18 cellular contexts compared by ENCODE assay signal in the genomic region with DNA sequence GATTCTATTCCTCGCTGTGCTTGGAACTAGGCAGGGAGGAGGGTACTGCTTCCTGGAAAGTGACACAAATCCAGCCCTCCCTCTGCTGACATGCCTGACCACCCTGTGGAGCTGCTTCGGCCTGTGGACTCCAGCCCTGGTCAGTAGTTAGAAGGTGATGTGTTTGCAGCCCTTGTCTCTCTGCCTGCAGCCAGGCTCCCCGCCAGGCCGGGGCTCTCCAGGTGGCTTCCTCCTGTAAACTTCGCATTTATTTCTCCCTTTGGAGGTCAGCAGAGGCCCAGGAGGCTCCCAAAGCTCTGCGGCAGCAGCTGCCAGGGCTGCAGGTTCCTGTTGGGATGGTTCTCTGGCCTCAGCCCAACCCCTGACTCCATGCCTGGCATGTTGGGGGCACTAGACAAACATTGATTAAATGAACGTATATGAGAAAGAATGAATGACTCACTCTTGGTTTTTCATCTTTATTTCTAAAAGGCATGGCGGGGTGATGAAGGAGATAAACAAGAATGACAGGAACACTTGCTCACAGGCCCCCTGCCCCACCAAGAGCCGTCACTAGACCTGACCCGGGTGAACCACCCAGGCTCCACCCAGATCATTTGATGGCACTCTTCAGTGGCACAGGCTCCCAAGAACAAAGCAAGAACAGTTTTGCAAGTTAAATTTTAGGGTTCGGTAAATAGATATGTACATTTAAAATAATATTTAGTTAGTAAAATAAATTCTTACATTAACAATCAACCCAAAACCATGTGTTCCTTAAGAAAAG. TPM values are rescaled to one million over a fixed set of nuclear protein-coding genes. Genes with fewer than 3 reads are reported as not detected.
DNase-seq lines count a peak whose midpoint lies in the region; ATAC-seq and TF ChIP-seq lines count a peak whose summit lies in the region.
"Had no signal": no experiment of that assay in that cellular context is flagged by ENCODE, and none has a peak within 500 bp of the region (broad histone marks: within the 10 kb centered on the region; RNA-seq: fewer than 3 reads in every experiment).

No MANE protein-coding gene starts in this region.

- TF ChIP-seq POLR2A in esophagus muscularis mucosa (IDR thresholded peaks at IDR 0.05; ENCODE audit: low read depth) = no peak

- POLR2A ChIA-PET in MCF 10A (lab: Yijun Ruan, JAX) (interaction anchor here (3.1 to 3.7 kb wide), 2 partner anchors 10 to 20 kb away, joined by 22 to 29 read pairs; no protein-coding TSS in a partner anchor), PC-9 (lab: Charles Lee; ENCODE audit: unreplicated experiment) (no interaction called here), OCI-LY7 (lab: Charles Lee) (interaction anchor here (0.6 kb wide), 1 partner anchor 17 kb away, joined by 3 read pairs; no protein-coding TSS in a partner anchor)
- POLR2A ChIA-PET in activated CD4-positive, alpha-beta memory T cell treated with anti-CD3 and anti-CD28 coated beads for 36 hours (lab: Charles Lee) = no interaction called here

- no peaks in the 10 kb centered on the region for H3K79me2 ChIP-seq in mammary epithelial cell (ENCODE audit: insufficient read depth, low read length)
- H3K79me2 ChIP-seq in PC-9 (ENCODE audit: low read depth) = no peaks in the 10 kb centered on the region
- H3K79me2 ChIP-seq in OCI-LY7 (ENCODE audit: insufficient read depth, low read depth, low read length) = no peaks in the 10 kb centered on the region

- TF ChIP-seq EP300 in esophagus muscularis mucosa (IDR thresholded peaks at IDR 0.05) = no peak

- no peaks in the 10 kb centered on the region for H3K27me3 ChIP-seq in mammary epithelial cell (ENCODE audit: insufficient read depth, low read length)
- no peaks in the 10 kb centered on the region for H3K27me3 ChIP-seq in PC-9 (ENCODE audit: insufficient read depth, low read depth)
- peaks cover 0 to 94% (median 34%) of the 10 kb centered on the region in 4 donors for H3K27me3 ChIP-seq in esophagus muscularis mucosa
- peaks cover 29 to 61% of the 10 kb centered on the region in 2 donors for H3K27me3 ChIP-seq in left lung

- no peaks in the 10 kb centered on the region for H3K27me3 Mint-ChIP-seq in MCF 10A (ENCODE audit: insufficient read depth, unreplicated experiment)
- H3K27me3 Mint-ChIP-seq in activated CD4-positive, alpha-beta memory T cell treated with anti-CD3 and anti-CD28 coated beads for 36 hours = peaks cover 32% of the 10 kb centered on the region

- no peaks in the 10 kb centered on the region for H3K36me3 ChIP-seq in mammary epithelial cell (ENCODE audit: insufficient read depth, low read length)
- H3K36me3 ChIP-seq in PC-9 (ENCODE audit: low read depth) = no peaks in the 10 kb centered on the region
- no peaks in the 10 kb centered on the region for H3K36me3 ChIP-seq in esophagus muscularis mucosa
- no peaks in the 10 kb centered on the region for H3K36me3 ChIP-seq in OCI-LY7 (ENCODE audit: insufficient read depth, low read length)
- no peaks in the 10 kb centered on the region for H3K36me3 ChIP-seq in left lung
- H3K36me3 ChIP-seq: HAP-1 had no signal

- DNase-seq in MCF 10A (ENCODE audit: unreplicated experiment) = peak; percentile 67
- no peak for DNase-seq in mammary epithelial cell
- DNase-seq in PC-9 = peak in 1 of 2 experiments; percentile 89
- DNase-seq in esophagus muscularis mucosa (ENCODE audit: extremely low spot score) = peak; percentile 68
- DNase-seq in OCI-LY7 (ENCODE audit: low spot score) = no peak
- DNase-seq in activated CD4-positive, alpha-beta memory T cell treated with anti-CD3 and anti-CD28 coated beads for 36 hours = no peak
- DNase-seq in left lung = no peak
- DNase-seq: DMS 273 treated with DMSO at 0.1 percent for 48 hours, EL, Karpas-422, NCI-H1105, NCI-H1694, NCI-H2107, NCI-H446 had no signal

- peaks cover 7% of the 10 kb centered on the region for H3K36me3 Mint-ChIP-seq in MCF 10A (ENCODE audit: insufficient read depth, unreplicated experiment)
- no peaks in the 10 kb centered on the region for H3K36me3 Mint-ChIP-seq in activated CD4-positive, alpha-beta memory T cell treated with anti-CD3 and anti-CD28 coated beads for 36 hours

- dilution Hi-C loops in mammary epithelial cell (cut with HindIII; ENCODE audit: low sequenced_read_pairs) = loop anchor here (5.0 kb wide), 1 partner anchor 42 kb away; no protein-coding TSS in a partner anchor

- peaks cover 30% of the 10 kb centered on the region for H3K4me1 Mint-ChIP-seq in MCF 10A (ENCODE audit: insufficient read depth, unreplicated experiment)
- peaks cover 12% of the 10 kb centered on the region for H3K4me1 Mint-ChIP-seq in activated CD4-positive, alpha-beta memory T cell treated with anti-CD3 and anti-CD28 coated beads for 36 hours (ENCODE audit: low read depth)

- no peaks in the 10 kb centered on the region for H3K9me2 ChIP-seq in PC-9 (ENCODE audit: insufficient read depth)
- no peaks in the 10 kb centered on the region for H3K9me2 ChIP-seq in OCI-LY7 (ENCODE audit: insufficient read depth, low read length)

- CTCF ChIA-PET in MCF 10A (lab: Yijun Ruan, JAX) = interaction anchor here (0.6 to 0.8 kb wide), 3 partner anchors 19 to 1496 kb away, joined by 3 to 4 read pairs (median 3); no protein-coding TSS in a partner anchor
- CTCF ChIA-PET in mammary epithelial cell (lab: Charles Lee; ENCODE audit: low non-redundant PET) = no interaction called here
- CTCF ChIA-PET in PC-9 (lab: Charles Lee) = no interaction called here
- CTCF ChIA-PET in OCI-LY7 (lab: Charles Lee; ENCODE audit: unreplicated experiment) = no interaction called here
- CTCF ChIA-PET in activated CD4-positive, alpha-beta memory T cell treated with anti-CD3 and anti-CD28 coated beads for 36 hours (lab: Charles Lee) = no interaction called here

- no peaks in the 10 kb centered on the region for H3K9me3 Mint-ChIP-seq in MCF 10A (ENCODE audit: unreplicated experiment)
- H3K9me3 Mint-ChIP-seq in activated CD4-positive, alpha-beta memory T cell treated with anti-CD3 and anti-CD28 coated beads for 36 hours = no peaks in the 10 kb centered on the region

- H3K4me1 ChIP-seq in mammary epithelial cell (ENCODE audit: insufficient read depth, low read length) (peaks cover 38% of the 10 kb centered on the region), PC-9 (replicated peaks; ENCODE audit: insufficient read depth) (peaks cover 53% of the 10 kb centered on the region), esophagus muscularis mucosa (peaks cover 21 to 24% (median 24%) of the 10 kb centered on the region in 4 donors), OCI-LY7 (ENCODE audit: insufficient read depth, low read length, poor library complexity, severe bottlenecking) (no peaks in the 10 kb centered on the region), left lung (peaks cover 0 to 6% of the 10 kb centered on the region in 2 donors)
- H3K4me1 ChIP-seq: HAP-1 had no signal

- in situ Hi-C loops in mammary epithelial cell (cut with MboI; ENCODE audit: low sequenced_read_pairs in 2 of 2) = loop anchor here in 1 of 2 donors (25.0 kb wide), 1 partner anchor 552 kb away; no protein-coding TSS in a partner anchor

- no peak overlapping the region for H3K4me3 ChIP-seq in mammary epithelial cell (replicated peaks in 1 of 3; ENCODE audit: insufficient read depth in 1 of 3, low read depth in 2 of 3, low read length in 3 of 3)
- no peak overlapping the region for H3K4me3 ChIP-seq in PC-9
- H3K4me3 ChIP-seq in esophagus muscularis mucosa = no peak overlapping the region
- H3K4me3 ChIP-seq in OCI-LY7 (ENCODE audit: low read depth, low read length, poor library complexity, severe bottlenecking) = no peak overlapping the region
- no peak overlapping the region for H3K4me3 ChIP-seq in left lung
- H3K4me3 ChIP-seq: HAP-1 had no signal

- peaks cover 17% of the 10 kb centered on the region for H3F3A ChIP-seq in PC-9 (ENCODE audit: insufficient read depth, low read depth)

- H2AFZ ChIP-seq in mammary epithelial cell (ENCODE audit: low read depth, low read length) = no peak overlapping the region
- peak overlapping the region; percentile 48 for H2AFZ ChIP-seq in PC-9
- no peak overlapping the region for H2AFZ ChIP-seq in OCI-LY7 (ENCODE audit: low read length)

- H3K9me3 ChIP-seq in mammary epithelial cell (replicated peaks; ENCODE audit: insufficient read depth, low read length) (peaks cover 10% of the 10 kb centered on the region), PC-9 (ENCODE audit: insufficient read depth, low read depth) (no peaks in the 10 kb centered on the region), esophagus muscularis mucosa (no peaks in the 10 kb centered on the region), OCI-LY7 (ENCODE audit: low read length) (no peaks in the 10 kb centered on the region), left lung (no peaks in the 10 kb centered on the region)
- H3K9me3 ChIP-seq: HAP-1 had no signal

- no peaks in the 10 kb centered on the region for H4K20me1 ChIP-seq in mammary epithelial cell (ENCODE audit: insufficient read depth, low read length)
- no peaks in the 10 kb centered on the region for H4K20me1 ChIP-seq in PC-9 (ENCODE audit: insufficient read depth)
- no peaks in the 10 kb centered on the region for H4K20me1 ChIP-seq in OCI-LY7 (ENCODE audit: insufficient read depth, low read length)

- no peak overlapping the region for H3K4me2 ChIP-seq in mammary epithelial cell (ENCODE audit: insufficient read depth, low read depth, low read length)
- peak overlapping the region; percentile 56 for H3K4me2 ChIP-seq in PC-9
- H3K4me2 ChIP-seq in OCI-LY7 (ENCODE audit: low read length) = no peak overlapping the region

- no peak for ATAC-seq in left lung
- ATAC-seq in GM19467 (IDR thresholded peaks at IDR 0.05; ENCODE audit: unreplicated experiment) = no peak

- H3K4me3 Mint-ChIP-seq in MCF 10A (ENCODE audit: unreplicated experiment) = no peak overlapping the region
- no peak overlapping the region for H3K4me3 Mint-ChIP-seq in activated CD4-positive, alpha-beta memory T cell treated with anti-CD3 and anti-CD28 coated beads for 36 hours

- intact Hi-C loops in MCF 10A (cut with micrococcal nuclease) = loop anchor here (2.0 kb wide), 1 partner anchor 551 kb away; no protein-coding TSS in a partner anchor
- intact Hi-C loops in mammary epithelial cell (cut with micrococcal nuclease) = no loop called here
- intact Hi-C loops in PC-9 (cut with micrococcal nuclease; ENCODE audit: unreplicated experiment) = no loop called here
- intact Hi-C loops in esophagus muscularis mucosa (cut with DNase I) = no loop called here
- intact Hi-C loops in OCI-LY7 (cut with micrococcal nuclease; ENCODE audit: unreplicated experiment) = no loop called here
- intact Hi-C loops in activated CD4-positive, alpha-beta memory T cell treated with anti-CD3 and anti-CD28 coated beads for 36 hours (cut with micrococcal nuclease) = no loop called here
- intact Hi-C loops in left lung (cut with DNase I) = no loop called here

- TF ChIP-seq CTCF in MCF 10A (IDR thresholded peaks at IDR 0.05; ENCODE audit: unreplicated experiment) = no peak
- no peak for TF ChIP-seq CTCF in mammary epithelial cell (conservative IDR thresholded peaks at IDR 0.05 in 1 of 2, IDR thresholded peaks at IDR 0.05 in 1 of 2; ENCODE audit: extremely low read depth in 1 of 2, insufficient read depth in 1 of 2, low read depth in 1 of 2, low read length in 2 of 2)
- TF ChIP-seq CTCF in PC-9 (conservative IDR thresholded peaks at IDR 0.05) = no peak
- no peak for TF ChIP-seq CTCF in esophagus muscularis mucosa (IDR thresholded peaks at IDR 0.05)
- no peak for TF ChIP-seq CTCF in OCI-LY7 (conservative IDR thresholded peaks at IDR 0.05; ENCODE audit: low read length)
- no peak for TF ChIP-seq CTCF in left lung (IDR thresholded peaks at IDR 0.05)

- no peak overlapping the region for H3K27ac ChIP-seq in mammary epithelial cell (ENCODE audit: insufficient read depth, low read depth, low read length)
- peak overlapping the region; percentile 68 for H3K27ac ChIP-seq in PC-9
- no peak overlapping the region for H3K27ac ChIP-seq in esophagus muscularis mucosa (replicated peaks in 1 of 4)
- no peak overlapping the region for H3K27ac ChIP-seq in OCI-LY7 (ENCODE audit: low read depth, low read length, poor library complexity, severe bottlenecking)
- no peak overlapping the region for H3K27ac ChIP-seq in left lung
- H3K27ac ChIP-seq: C4-2B had no signal

- peak overlapping the region; percentile 86 for H3K27ac Mint-ChIP-seq in MCF 10A (ENCODE audit: low read depth, unreplicated experiment)
- H3K27ac Mint-ChIP-seq in activated CD4-positive, alpha-beta memory T cell treated with anti-CD3 and anti-CD28 coated beads for 36 hours = no peak overlapping the region

- BruUV-seq in MCF 10A (replicated peaks; lab: Mats Ljungman, UMichigan) = no TSS peak
- BruUV-seq in mammary epithelial cell (replicated peaks; lab: Mats Ljungman, UMichigan) = no TSS peak
- no TSS peak for BruUV-seq in PC-9 (replicated peaks; lab: Mats Ljungman, UMichigan)
- no TSS peak for BruUV-seq in OCI-LY7 (replicated peaks; lab: Mats Ljungman, UMichigan)

- no peak overlapping the region for H3K9ac ChIP-seq in mammary epithelial cell (ENCODE audit: insufficient read depth, low read length)

- 88% methylated on average over 9 of the region's 11 CpGs for WGBS in mammary epithelial cell (ENCODE audit: low coverage, missing lambda C conversion rate)
- 78% methylated on average over 10 of the region's 11 CpGs for WGBS in esophagus muscularis mucosa

RNA-seq across cellular contexts. Expression of gene IRX2, which starts 8.4 kb away (rescaled TPM):
- total RNA-seq in MCF 10A (2022) (35.4 and 43.4 TPM in 2 replicates), mammary epithelial cell (10 to 100 TPM; 41.5 to 69.0 TPM), PC-9 (2021) (not detected in 2 replicates), esophagus muscularis mucosa (under 1 TPM in 2 of 4 donors, not detected in 2; 0.17 to 0.26 TPM), OCI-LY7 (2022) (not detected in 2 replicates), left lung (10 to 100 TPM; 32.4 to 60.6 TPM)
- 18.4 TPM for polyA plus RNA-seq in mammary epithelial cell
- polyA minus RNA-seq in mammary epithelial cell = 4.8 TPM
- total RNA-seq in OCI-LY7 (2014; rRNA removed; shearing (Covaris generic)) = not detected in 2 replicates
- total RNA-seq in activated CD4-positive, alpha-beta memory T cell treated with anti-CD3 and anti-CD28 coated beads for 36 hours = not detected
- total RNA-seq: A172 had no signal

Comparison
In these comparisons a context has a peak if more than half of its experiments do, and no peak if none do; other contexts are left out.
1. DNase-seq: peak in MCF 10A (single experiment) and esophagus muscularis mucosa (single experiment); none in mammary epithelial cell (single experiment), OCI-LY7 (single experiment), activated CD4-positive, alpha-beta memory T cell treated with anti-CD3 and anti-CD28 coated beads for 36 hours (single experiment) and left lung (0 of 2).
2. RNA of gene IRX2, which starts 8.4 kb away (total RNA-seq): 41.5 to 69.0 TPM in mammary epithelial cell, 32.4 to 60.6 TPM in left lung and 35.4 to 43.4 TPM in MCF 10A; 0.17 to 0.26 TPM in esophagus muscularis mucosa, not detected in PC-9, not detected in OCI-LY7 and not detected in activated CD4-positive, alpha-beta memory T cell treated with anti-CD3 and anti-CD28 coated beads for 36 hours; every median in the first group is over 10 times any median in the second.
3. POLR2A ChIA-PET loops: an anchor here in MCF 10A (3.1 to 3.7 kb wide) and OCI-LY7 (0.6 kb wide); none called in PC-9 and activated CD4-positive, alpha-beta memory T cell treated with anti-CD3 and anti-CD28 coated beads for 36 hours.